Comparison of ENCODE assay signal across 1 cellular context in genomic region chr11:68541983-68542382, GRCh38.
TF ChIP-seq lines count a peak whose summit lies in the region.

No MANE protein-coding gene starts in this region.

TF ChIP-seq in GM23338, 12 proteins besides CTCF, POLR2A, EP300 and RAD21 (continued from another document):
- TF ChIP-seq ZNF462 (CRISPR knock-in tag; IDR thresholded peaks at IDR 0.05) (no peak), NANOG (IDR thresholded peaks at IDR 0.05; ENCODE audit: borderline replicate concordance) (no peak), EZH2phosphoT487 (IDR thresholded peaks at IDR 0.05; ENCODE audit: unreplicated experiment) (no peak), JUNB (IDR thresholded peaks at IDR 0.05; ENCODE audit: unreplicated experiment) (no peak), ZNF114 (CRISPR knock-in tag; IDR thresholded peaks at IDR 0.05) (no peak)
TF ChIP-seq in GM23338: peak in this region for 0.
